8 cellular contexts compared by ENCODE assay signal in the genomic region with DNA sequence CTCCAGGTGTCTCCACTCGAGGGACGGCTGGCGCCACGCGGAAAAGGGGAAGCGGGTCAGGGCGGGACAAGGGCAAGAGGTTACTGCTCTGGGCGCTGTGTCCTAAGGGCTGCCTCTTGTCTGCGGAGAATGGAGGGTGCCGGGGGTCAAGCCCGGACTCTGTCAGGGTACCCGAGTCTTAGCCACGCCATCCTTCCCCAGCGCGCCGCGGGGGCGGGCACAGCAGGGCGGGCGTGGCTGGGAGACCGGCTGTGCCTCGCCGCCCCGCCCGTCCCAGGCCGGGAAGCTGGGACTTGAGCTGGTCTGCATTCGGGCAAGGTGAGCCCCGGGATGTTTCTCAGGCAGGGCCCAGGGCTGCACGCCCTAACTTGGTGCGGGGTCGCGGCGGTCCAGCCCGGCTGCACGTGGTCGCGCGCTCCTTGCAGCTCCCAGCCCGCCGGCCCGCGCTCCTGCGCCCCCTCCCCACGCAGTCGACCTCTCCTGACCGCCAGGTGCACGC. TPM values are rescaled to one million over a fixed set of nuclear protein-coding genes. Genes with fewer than 3 reads are reported as not detected.
DNase-seq lines count a peak whose midpoint lies in the region; ATAC-seq and TF ChIP-seq lines count a peak whose summit lies in the region.

No MANE protein-coding gene starts in this region.

- H3K27me3 ChIP-seq in HCT116 (ENCODE audit: insufficient read depth, low read length) (no peaks in the 10 kb centered on the region), iPS-18a (ENCODE audit: control insufficient read depth, insufficient read depth, low read length) (peaks cover 65% of the 10 kb centered on the region)

- no peak for TF ChIP-seq CTCF in C4-2B (conservative IDR thresholded peaks at IDR 0.05)
- no peak for TF ChIP-seq CTCF in HCT116 (IDR thresholded peaks at IDR 0.05 in 2 of 3, conservative IDR thresholded peaks at IDR 0.05 in 1 of 3; ENCODE audit: borderline replicate concordance in 1 of 3, insufficient read depth in 1 of 3, low read depth in 2 of 3, low read length in 2 of 3)

- no peak for TF ChIP-seq RAD21 in HCT116 (IDR thresholded peaks at IDR 0.05; ENCODE audit: low read depth)

- intact Hi-C loops in HCT116 (cut with micrococcal nuclease): no loop called here

- peak overlapping the region; percentile 94 for H3K9ac ChIP-seq in HCT116 (ENCODE audit: low read length)
- no peak overlapping the region for H3K9ac ChIP-seq in iPS-18a (ENCODE audit: low read length)

- no peaks in the 10 kb centered on the region for H3K9me3 Mint-ChIP-seq in activated naive CD8-positive, alpha-beta T cell treated with anti-CD3 and anti-CD28 coated beads for 36 hours
- H3K9me3 Mint-ChIP-seq in stimulated activated effector memory CD8-positive, alpha-beta T cell treated with anti-CD3 and anti-CD28 coated beads, Interleukin-12 subunit alpha, Interleukin-12 subunit beta, amount 100 ng/mL, for 72 hours: no peaks in the 10 kb centered on the region

- H3K27me3 Mint-ChIP-seq in activated naive CD8-positive, alpha-beta T cell treated with anti-CD3 and anti-CD28 coated beads for 36 hours: no peaks in the 10 kb centered on the region

- H3K9me3 ChIP-seq in HCT116 (ENCODE audit: control insufficient read depth in 1 of 2, insufficient read depth in 1 of 2, low read depth in 1 of 2, low read length in 2 of 2): no peaks in the 10 kb centered on the region
- no peaks in the 10 kb centered on the region for H3K9me3 ChIP-seq in iPS-18a (ENCODE audit: control insufficient read depth, low read depth, low read length)

- BruUV-seq in HCT116 (replicated peaks; lab: Mats Ljungman, UMichigan): no TSS peak

- peak overlapping the region; percentile 56 to 77 for H3K4me3 ChIP-seq in HCT116 (replicated peaks in 1 of 2; ENCODE audit: low read depth in 1 of 2, low read length in 2 of 2)
- peak overlapping the region; percentile 52 for H3K4me3 ChIP-seq in iPS-18a (ENCODE audit: low read length)

- RAD21 ChIA-PET in HCT116 (lab: Charles Lee; ENCODE audit: low non-redundant PET in 1 of 2, low total read pairs in 2 of 2, uncharacterized antibody in 2 of 2, unreplicated experiment in 2 of 2): interaction anchor here in 1 of 2 experiments (1.0 kb wide), 2 partner anchors 9 to 20 kb away, joined by 3 to 4 read pairs; a partner anchor contains a TSS

- ATAC-seq in HCT116: peak; percentile 51
- ATAC-seq in stimulated activated effector memory CD8-positive, alpha-beta T cell treated with anti-CD3 and anti-CD28 coated beads, Interleukin-12 subunit alpha, Interleukin-12 subunit beta, amount 100 ng/mL, for 72 hours: peak; percentile 34
- no peak for ATAC-seq in GM21737 (IDR thresholded peaks at IDR 0.05; ENCODE audit: unreplicated experiment)
- no peak for ATAC-seq in GM18861 (IDR thresholded peaks at IDR 0.05; ENCODE audit: unreplicated experiment)

- CTCF ChIA-PET in HCT116 (lab: Charles Lee): interaction anchor here (0.7 to 1.5 kb wide), 5 partner anchors 8 to 82 kb away, joined by 3 to 8 read pairs (median 3); no protein-coding TSS in a partner anchor

- no peaks in the 10 kb centered on the region for H3K36me3 Mint-ChIP-seq in activated naive CD8-positive, alpha-beta T cell treated with anti-CD3 and anti-CD28 coated beads for 36 hours
- peaks cover 5% of the 10 kb centered on the region for H3K36me3 Mint-ChIP-seq in stimulated activated effector memory CD8-positive, alpha-beta T cell treated with anti-CD3 and anti-CD28 coated beads, Interleukin-12 subunit alpha, Interleukin-12 subunit beta, amount 100 ng/mL, for 72 hours

- no peaks in the 10 kb centered on the region for H4K20me1 ChIP-seq in HCT116 (ENCODE audit: insufficient read depth)

- POLR2A ChIA-PET in HCT116 (lab: Charles Lee): interaction anchor here (0.9 to 3.1 kb wide), 11 partner anchors 8 to 280 kb away, joined by 3 to 42 read pairs (median 4); a partner anchor contains a TSS

- no peak overlapping the region for H2AFZ ChIP-seq in HCT116 (ENCODE audit: low read depth, low read length, poor library complexity, severe bottlenecking)

- peak overlapping the region; percentile 88 for H3K27ac ChIP-seq in C4-2B
- H3K27ac ChIP-seq in HCT116 (ENCODE audit: low read depth, low read length): peak overlapping the region; percentile 98
- H3K27ac ChIP-seq in iPS-18a (ENCODE audit: low read length): no peak overlapping the region

- TF ChIP-seq POLR2A in HCT116 (IDR thresholded peaks at IDR 0.05; ENCODE audit: borderline replicate concordance, extremely low read depth, insufficient read depth, insufficient read length): peak; percentile 34

- peaks cover 34 to 65% of the 10 kb centered on the region in 2 experiments for H3K4me1 ChIP-seq in HCT116 (ENCODE audit: control insufficient read depth in 1 of 2, insufficient read depth in 2 of 2, low read length in 2 of 2)
- H3K4me1 ChIP-seq in iPS-18a (ENCODE audit: control insufficient read depth, low read depth, low read length): peaks cover 4% of the 10 kb centered on the region

- no peak for DNase-seq in HCT116 (ENCODE audit: low read depth, low spot score)
- DNase-seq in activated naive CD8-positive, alpha-beta T cell treated with anti-CD3 and anti-CD28 coated beads for 36 hours: peak; percentile 50
- DNase-seq in stimulated activated effector memory CD8-positive, alpha-beta T cell treated with anti-CD3 and anti-CD28 coated beads, Interleukin-12 subunit alpha, Interleukin-12 subunit beta, amount 100 ng/mL, for 72 hours (ENCODE audit: low spot score in 2 of 2): peak in 1 of 2 donors; percentile 61
- no peak for DNase-seq in hippocampal formation (lab: John Stamatoyannopoulos, UW)

- H3K9me2 ChIP-seq in HCT116 (ENCODE audit: insufficient read depth): no peaks in the 10 kb centered on the region

- H3K4me2 ChIP-seq in HCT116 (ENCODE audit: low read length): peak overlapping the region; percentile 100

- H3K4me3 Mint-ChIP-seq in activated naive CD8-positive, alpha-beta T cell treated with anti-CD3 and anti-CD28 coated beads for 36 hours: peak overlapping the region; percentile 2
- H3K4me3 Mint-ChIP-seq in stimulated activated effector memory CD8-positive, alpha-beta T cell treated with anti-CD3 and anti-CD28 coated beads, Interleukin-12 subunit alpha, Interleukin-12 subunit beta, amount 100 ng/mL, for 72 hours: peak overlapping the region; percentile 98

- no peak overlapping the region for H3K27ac Mint-ChIP-seq in activated naive CD8-positive, alpha-beta T cell treated with anti-CD3 and anti-CD28 coated beads for 36 hours
- no peak overlapping the region for H3K27ac Mint-ChIP-seq in stimulated activated effector memory CD8-positive, alpha-beta T cell treated with anti-CD3 and anti-CD28 coated beads, Interleukin-12 subunit alpha, Interleukin-12 subunit beta, amount 100 ng/mL, for 72 hours

- H3K36me3 ChIP-seq in HCT116 (ENCODE audit: control insufficient read depth in 1 of 2, insufficient read depth in 2 of 2, low read length in 2 of 2): no peaks in the 10 kb centered on the region
- H3K36me3 ChIP-seq in iPS-18a (ENCODE audit: control insufficient read depth, low read depth, low read length): no peaks in the 10 kb centered on the region

- H3K79me2 ChIP-seq in HCT116 (ENCODE audit: insufficient read depth, low read length): peaks cover 34% of the 10 kb centered on the region

- H3K4me1 Mint-ChIP-seq in activated naive CD8-positive, alpha-beta T cell treated with anti-CD3 and anti-CD28 coated beads for 36 hours: peaks cover 14% of the 10 kb centered on the region
- H3K4me1 Mint-ChIP-seq in stimulated activated effector memory CD8-positive, alpha-beta T cell treated with anti-CD3 and anti-CD28 coated beads, Interleukin-12 subunit alpha, Interleukin-12 subunit beta, amount 100 ng/mL, for 72 hours: peaks cover 17% of the 10 kb centered on the region

TF ChIP-seq in HCT116, 20 proteins besides CTCF, POLR2A, EP300 and RAD21:
- TF ChIP-seq, protein P1, sequence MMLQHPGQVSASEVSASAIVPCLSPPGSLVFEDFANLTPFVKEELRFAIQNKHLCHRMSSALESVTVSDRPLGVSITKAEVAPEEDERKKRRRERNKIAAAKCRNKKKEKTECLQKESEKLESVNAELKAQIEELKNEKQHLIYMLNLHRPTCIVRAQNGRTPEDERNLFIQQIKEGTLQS (IDR thresholded peaks at IDR 0.05): no peak
- peak; percentile 45 for TF ChIP-seq POLR2AphosphoS5 (IDR thresholded peaks at IDR 0.05; ENCODE audit: low read depth, low read length)

RNA-seq across cellular contexts. Expression of a gene that starts 6.2 kb away (rescaled TPM):
- total RNA-seq in HCT116 (2021; ENCODE audit: unreplicated experiment): 6,223 TPM
- 6,644 and 8,513 TPM in 2 replicates for polyA plus RNA-seq in HCT116 (2012)
- total RNA-seq in activated naive CD8-positive, alpha-beta T cell treated with anti-CD3 and anti-CD28 coated beads for 36 hours: 1,000 to 10,000 TPM; 4,989 to 4,998 TPM

RNA-seq across cellular contexts. Expression of a gene that starts 9.3 kb away (rescaled TPM):
- 10.1 TPM for total RNA-seq in HCT116 (2021; ENCODE audit: unreplicated experiment)
- polyA plus RNA-seq in HCT116 (2012): 5.9 and 6.4 TPM in 2 replicates
- total RNA-seq in activated naive CD8-positive, alpha-beta T cell treated with anti-CD3 and anti-CD28 coated beads for 36 hours: under 1 TPM; 0.29 to 0.36 TPM

RNA-seq across cellular contexts. Expression of a gene that starts 33.3 kb away (rescaled TPM):
- 53.4 TPM for total RNA-seq in HCT116 (2021; ENCODE audit: unreplicated experiment)
- polyA plus RNA-seq in HCT116 (2012): 21.7 and 21.8 TPM in 2 replicates
- total RNA-seq in activated naive CD8-positive, alpha-beta T cell treated with anti-CD3 and anti-CD28 coated beads for 36 hours: 10 to 100 TPM; 48.1 to 51.1 TPM

Comparison
In these comparisons a context has a peak if more than half of its experiments do, and no peak if none do; other contexts are left out.
1. ATAC-seq: peak in HCT116 (single experiment) and stimulated activated effector memory CD8-positive, alpha-beta T cell treated with anti-CD3 and anti-CD28 coated beads, Interleukin-12 subunit alpha, Interleukin-12 subunit beta, amount 100 ng/mL, for 72 hours (single experiment); none in GM21737 (single experiment) and GM18861 (single experiment).